In the genomic region with DNA sequence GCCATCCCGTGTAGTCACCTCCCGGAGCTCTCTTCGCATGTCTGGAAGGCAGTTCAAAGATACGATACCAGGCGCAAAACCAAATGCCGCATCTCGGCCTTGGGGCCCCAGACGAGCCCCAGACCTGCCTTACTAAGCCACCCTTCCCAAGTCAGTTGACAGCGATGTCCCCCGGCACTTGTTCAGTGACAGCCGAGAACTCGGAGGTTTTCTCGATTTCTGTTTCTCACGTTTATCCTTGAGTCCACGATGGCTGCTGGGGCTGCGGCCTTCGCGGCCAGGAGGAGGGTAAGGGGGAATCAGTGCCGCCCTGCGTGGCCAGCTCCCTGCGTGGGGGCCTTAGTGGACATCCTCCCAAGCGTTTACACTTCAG, we compare ENCODE assay signal across 17 cellular contexts. TPM values are rescaled to one million over a fixed set of nuclear protein-coding genes. Genes with fewer than 3 reads are reported as not detected.
DNase-seq lines count a peak whose midpoint lies in the region; ATAC-seq and TF ChIP-seq lines count a peak whose summit lies in the region.
"Had no signal": no experiment of that assay in that cellular context is flagged by ENCODE, and none has a peak within 500 bp of the region (broad histone marks: within the 10 kb centered on the region; RNA-seq: fewer than 3 reads in every experiment).

No MANE protein-coding gene starts in this region.

- 94% methylated on average over 22 of the region's 22 CpGs for WGBS in SK-N-SH (ENCODE audit: low lambda C conversion rate)

- H3K4me1 ChIP-seq in foreskin keratinocyte, result peaks cover 29% of the 10 kb centered on the region
- H3K4me1 ChIP-seq in upper lobe of right lung, result peaks cover 19% of the 10 kb centered on the region
- H3K4me1 ChIP-seq in naive thymus-derived CD4-positive, alpha-beta T cell (ENCODE audit: control insufficient read depth in 2 of 2, insufficient read depth in 2 of 2, low read length in 2 of 2), result peaks cover 2 to 21% of the 10 kb centered on the region in 2 donors
- peaks cover 0 to 6% of the 10 kb centered on the region in 2 experiments; a peak in 1 of 4 replicates for H3K4me1 ChIP-seq in SK-N-SH (ENCODE audit: control insufficient read depth in 1 of 2, insufficient read depth in 2 of 2, low read depth in 1 of 2, low read length in 1 of 2)

- no peak for DNase-seq in activated CD4-positive, alpha-beta memory T cell treated with anti-CD3 and anti-CD28 coated beads, Interleukin-2, amount 10 ng/mL, durations not matched to agents 7 days and 5 days
- DNase-seq in activated CD4-positive, alpha-beta memory T cell treated with anti-CD3 and anti-CD28 coated beads for 36 hours, result no peak
- DNase-seq in RWPE1 (ENCODE audit: low spot score) (no peak), foreskin keratinocyte (no peak), posterior vena cava (ENCODE audit: low spot score) (peak; percentile 80), upper lobe of right lung (no peak), SK-N-SH (no peak)
- DNase-seq in naive thymus-derived CD4-positive, alpha-beta T cell, result no peak
- DNase-seq: activated CD4-positive, alpha-beta T cell treated with anti-CD3 and anti-CD28 coated beads for 4 hours; dermis blood vessel endothelial cell; erythroblast; NCI-H1105 treated with DMSO at 0.1 percent for 48 hours; NCI-H526; small intestine; stimulated activated CD8-positive, alpha-beta memory T cell treated with anti-CD3 and anti-CD28 coated beads, Interleukin-4, amount 100 ng/mL, for 48 hours; testis had no signal

- H3K36me3 Mint-ChIP-seq in activated CD4-positive, alpha-beta memory T cell treated with anti-CD3 and anti-CD28 coated beads, Interleukin-2, amount 10 ng/mL, durations not matched to agents 7 days and 5 days (ENCODE audit: low read depth), result peaks cover 49% of the 10 kb centered on the region
- peaks cover 9% of the 10 kb centered on the region for H3K36me3 Mint-ChIP-seq in activated CD4-positive, alpha-beta memory T cell treated with anti-CD3 and anti-CD28 coated beads for 36 hours
- peaks cover 0 to 38% (median 17%) of the 10 kb centered on the region in 5 donors for H3K36me3 Mint-ChIP-seq in naive thymus-derived CD4-positive, alpha-beta T cell

- no peak for TF ChIP-seq CTCF in RWPE1 (conservative IDR thresholded peaks at IDR 0.05; ENCODE audit: low read depth)
- TF ChIP-seq CTCF in foreskin keratinocyte (conservative IDR thresholded peaks at IDR 0.05), result no peak
- no peak for TF ChIP-seq CTCF in upper lobe of right lung (IDR thresholded peaks at IDR 0.05)
- no peak for TF ChIP-seq CTCF in SK-N-SH (IDR thresholded peaks at IDR 0.05)

- no peaks in the 10 kb centered on the region for H3K27me3 ChIP-seq in foreskin keratinocyte
- H3K27me3 ChIP-seq in upper lobe of right lung, result no peaks in the 10 kb centered on the region
- no peaks in the 10 kb centered on the region for H3K27me3 ChIP-seq in naive thymus-derived CD4-positive, alpha-beta T cell (ENCODE audit: control insufficient read depth in 2 of 2, insufficient read depth in 2 of 2, low read length in 2 of 2)
- no peaks in the 10 kb centered on the region for H3K27me3 ChIP-seq in SK-N-SH (ENCODE audit: insufficient read depth)
- H3K27me3 ChIP-seq: testis had no signal

- peaks cover 4% of the 10 kb centered on the region for H3F3A ChIP-seq in SK-N-SH (replicated peaks; ENCODE audit: insufficient read depth)

- peaks cover 91% of the 10 kb centered on the region for H3K79me2 ChIP-seq in SK-N-SH (ENCODE audit: insufficient read depth)

- H3K4me2 ChIP-seq in SK-N-SH, result no peak overlapping the region

- TF ChIP-seq EP300 in SK-N-SH (IDR thresholded peaks at IDR 0.05; ENCODE audit: borderline replicate concordance in 1 of 2, low read depth in 1 of 2, low read length in 1 of 2), result no peak

- no peak for TF ChIP-seq RAD21 in SK-N-SH (IDR thresholded peaks at IDR 0.05; ENCODE audit: low read length)

- H3K27me3 Mint-ChIP-seq in activated CD4-positive, alpha-beta memory T cell treated with anti-CD3 and anti-CD28 coated beads, Interleukin-2, amount 10 ng/mL, durations not matched to agents 7 days and 5 days, result no peaks in the 10 kb centered on the region
- H3K27me3 Mint-ChIP-seq in activated CD4-positive, alpha-beta memory T cell treated with anti-CD3 and anti-CD28 coated beads for 36 hours, result no peaks in the 10 kb centered on the region
- H3K27me3 Mint-ChIP-seq in naive thymus-derived CD4-positive, alpha-beta T cell, result no peaks in the 10 kb centered on the region
- H3K27me3 Mint-ChIP-seq: B cell had no signal

- ATAC-seq in foreskin keratinocyte, result no peak
- no peak for ATAC-seq in upper lobe of right lung
- ATAC-seq in naive thymus-derived CD4-positive, alpha-beta T cell, result no peak

- no peak overlapping the region for H2AFZ ChIP-seq in SK-N-SH (ENCODE audit: low read depth)

- H3K4me3 ChIP-seq in upper lobe of right lung (no peak overlapping the region), SK-N-SH (ENCODE audit: low read depth in 2 of 2, low read length in 1 of 2) (no peak overlapping the region)
- H3K4me3 ChIP-seq in naive thymus-derived CD4-positive, alpha-beta T cell (ENCODE audit: low read length), result no peak overlapping the region
- H3K4me3 ChIP-seq: testis had no signal

- no peaks in the 10 kb centered on the region for H3K9me2 ChIP-seq in SK-N-SH

- intact Hi-C loops in activated CD4-positive, alpha-beta memory T cell treated with anti-CD3 and anti-CD28 coated beads for 36 hours (cut with micrococcal nuclease), result no loop called here
- intact Hi-C loops in posterior vena cava (cut with DNase I) (no loop called here), upper lobe of right lung (cut with DNase I) (no loop called here)
- intact Hi-C loops in naive thymus-derived CD4-positive, alpha-beta T cell (cut with micrococcal nuclease), result no loop called here

- no peak overlapping the region for H3K9ac ChIP-seq in SK-N-SH

- POLR2A ChIA-PET in activated CD4-positive, alpha-beta memory T cell treated with anti-CD3 and anti-CD28 coated beads, Interleukin-2, amount 10 ng/mL, durations not matched to agents 7 days and 5 days (lab: Charles Lee), result no interaction called here
- POLR2A ChIA-PET in activated CD4-positive, alpha-beta memory T cell treated with anti-CD3 and anti-CD28 coated beads for 36 hours (lab: Charles Lee), result interaction anchor here (1.1 kb wide), 1 partner anchor 12 kb away, joined by 3 read pairs; no protein-coding TSS in a partner anchor
- POLR2A ChIA-PET in RWPE1 (lab: Yijun Ruan, JAX; ENCODE audit: low non-redundant PET), result no interaction called here
- POLR2A ChIA-PET in naive thymus-derived CD4-positive, alpha-beta T cell (lab: Charles Lee), result no interaction called here
- POLR2A ChIA-PET in SK-N-SH (lab: Yijun Ruan, JAX), result no interaction called here

- H3K27ac Mint-ChIP-seq in activated CD4-positive, alpha-beta memory T cell treated with anti-CD3 and anti-CD28 coated beads, Interleukin-2, amount 10 ng/mL, durations not matched to agents 7 days and 5 days, result peak overlapping the region; percentile 10
- no peak overlapping the region for H3K27ac Mint-ChIP-seq in activated CD4-positive, alpha-beta memory T cell treated with anti-CD3 and anti-CD28 coated beads for 36 hours
- no peak overlapping the region for H3K27ac Mint-ChIP-seq in naive thymus-derived CD4-positive, alpha-beta T cell
- H3K27ac Mint-ChIP-seq: B cell had no signal

- CTCF ChIA-PET in activated CD4-positive, alpha-beta memory T cell treated with anti-CD3 and anti-CD28 coated beads, Interleukin-2, amount 10 ng/mL, durations not matched to agents 7 days and 5 days (lab: Charles Lee), result no interaction called here
- CTCF ChIA-PET in activated CD4-positive, alpha-beta memory T cell treated with anti-CD3 and anti-CD28 coated beads for 36 hours (lab: Charles Lee), result no interaction called here
- CTCF ChIA-PET in RWPE1 (lab: Yijun Ruan, JAX), result no interaction called here
- CTCF ChIA-PET in naive thymus-derived CD4-positive, alpha-beta T cell (lab: Charles Lee), result interaction anchor here (0.5 kb wide), 1 partner anchor 80 kb away, joined by 3 read pairs; no protein-coding TSS in a partner anchor
- CTCF ChIA-PET in SK-N-SH (lab: Yijun Ruan, JAX), result no interaction called here

- H3K36me3 ChIP-seq in upper lobe of right lung, result peaks cover 36% of the 10 kb centered on the region
- H3K36me3 ChIP-seq in naive thymus-derived CD4-positive, alpha-beta T cell (ENCODE audit: control insufficient read depth in 2 of 3, insufficient read depth in 3 of 3, low read length in 3 of 3), result peaks cover 0 to 51% (median 0%) of the 10 kb centered on the region in 3 experiments
- H3K36me3 ChIP-seq in SK-N-SH (replicated peaks in 1 of 2; ENCODE audit: control insufficient read depth in 1 of 2, insufficient read depth in 2 of 2, low read length in 1 of 2), result peaks cover 4 to 24% of the 10 kb centered on the region in 2 experiments

- H3K27ac ChIP-seq in RWPE1 (peak overlapping the region; percentile 98), foreskin keratinocyte (peak overlapping the region; percentile 85), upper lobe of right lung (no peak overlapping the region), SK-N-SH (ENCODE audit: low read depth in 2 of 2, low read length in 1 of 2) (no peak overlapping the region)
- no peak overlapping the region for H3K27ac ChIP-seq in naive thymus-derived CD4-positive, alpha-beta T cell (ENCODE audit: low read depth, low read length)
- H3K27ac ChIP-seq: testis had no signal

- H4K20me1 ChIP-seq in SK-N-SH (ENCODE audit: insufficient read depth), result peaks cover 81% of the 10 kb centered on the region

- H3K9me3 Mint-ChIP-seq in activated CD4-positive, alpha-beta memory T cell treated with anti-CD3 and anti-CD28 coated beads, Interleukin-2, amount 10 ng/mL, durations not matched to agents 7 days and 5 days, result no peaks in the 10 kb centered on the region
- H3K9me3 Mint-ChIP-seq in activated CD4-positive, alpha-beta memory T cell treated with anti-CD3 and anti-CD28 coated beads for 36 hours, result no peaks in the 10 kb centered on the region
- no peaks in the 10 kb centered on the region for H3K9me3 Mint-ChIP-seq in naive thymus-derived CD4-positive, alpha-beta T cell

- H3K4me3 Mint-ChIP-seq in activated CD4-positive, alpha-beta memory T cell treated with anti-CD3 and anti-CD28 coated beads, Interleukin-2, amount 10 ng/mL, durations not matched to agents 7 days and 5 days, result no peak overlapping the region
- H3K4me3 Mint-ChIP-seq in activated CD4-positive, alpha-beta memory T cell treated with anti-CD3 and anti-CD28 coated beads for 36 hours, result no peak overlapping the region
- peak overlapping the region in 1 of 10 donors; percentile 72 for H3K4me3 Mint-ChIP-seq in naive thymus-derived CD4-positive, alpha-beta T cell
- H3K4me3 Mint-ChIP-seq: B cell had no signal

- H3K9me3 ChIP-seq in upper lobe of right lung (no peaks in the 10 kb centered on the region), SK-N-SH (no peaks in the 10 kb centered on the region)
- no peaks in the 10 kb centered on the region for H3K9me3 ChIP-seq in naive thymus-derived CD4-positive, alpha-beta T cell (ENCODE audit: control insufficient read depth in 2 of 3, low read length in 3 of 3)
- H3K9me3 ChIP-seq: testis had no signal

- H3K4me1 Mint-ChIP-seq in activated CD4-positive, alpha-beta memory T cell treated with anti-CD3 and anti-CD28 coated beads, Interleukin-2, amount 10 ng/mL, durations not matched to agents 7 days and 5 days, result peaks cover 53% of the 10 kb centered on the region
- H3K4me1 Mint-ChIP-seq in activated CD4-positive, alpha-beta memory T cell treated with anti-CD3 and anti-CD28 coated beads for 36 hours (ENCODE audit: low read depth), result peaks cover 62% of the 10 kb centered on the region
- peaks cover 30 to 82% (median 66%) of the 10 kb centered on the region in 7 donors for H3K4me1 Mint-ChIP-seq in naive thymus-derived CD4-positive, alpha-beta T cell

RNA-seq across cellular contexts. Expression of a gene that starts 7.3 kb away (rescaled TPM):
- 10 to 100 TPM; 61.6 to 64.1 TPM for total RNA-seq in activated CD4-positive, alpha-beta memory T cell treated with anti-CD3 and anti-CD28 coated beads, Interleukin-2, amount 10 ng/mL, durations not matched to agents 7 days and 5 days
- 10 to 100 TPM; 47.3 to 50.3 TPM for total RNA-seq in activated CD4-positive, alpha-beta memory T cell treated with anti-CD3 and anti-CD28 coated beads for 36 hours
- total RNA-seq in foreskin keratinocyte, result 80.6 and 86.1 TPM in 2 replicates
- 61.4 and 70.2 TPM in 2 replicates for polyA plus RNA-seq in foreskin keratinocyte
- total RNA-seq in posterior vena cava, result 10 to 100 TPM; 37.5 to 43.7 TPM
- total RNA-seq in upper lobe of right lung, result 63.2 TPM
- 10 to 100 TPM; 56.2 to 92.2 (median 79.4) TPM for total RNA-seq in naive thymus-derived CD4-positive, alpha-beta T cell
- polyA plus RNA-seq in naive thymus-derived CD4-positive, alpha-beta T cell, result 10 to 100 TPM; 45.3 to 88.5 TPM
- polyA plus RNA-seq in SK-N-SH (2012; rRNA removed), result 123 and 128 TPM in 2 replicates
- 64.4 and 85.4 TPM in 2 replicates for polyA plus RNA-seq in SK-N-SH (2012; cell fraction: cytosol; rRNA removed)
- 196 and 274 TPM in 2 replicates for polyA plus RNA-seq in SK-N-SH (2012; cell fraction: nucleus; rRNA removed)

RNA-seq across cellular contexts. Expression of a gene that starts 48.1 kb away (rescaled TPM):
- total RNA-seq in activated CD4-positive, alpha-beta memory T cell treated with anti-CD3 and anti-CD28 coated beads, Interleukin-2, amount 10 ng/mL, durations not matched to agents 7 days and 5 days, result 100 to 1,000 TPM; 209 to 221 TPM
- 100 to 1,000 TPM; 154 to 162 TPM for total RNA-seq in activated CD4-positive, alpha-beta memory T cell treated with anti-CD3 and anti-CD28 coated beads for 36 hours
- 106 and 114 TPM in 2 replicates for total RNA-seq in foreskin keratinocyte
- polyA plus RNA-seq in foreskin keratinocyte, result 69.9 and 73.0 TPM in 2 replicates
- 100 to 1,000 TPM; 109 to 113 TPM for total RNA-seq in posterior vena cava
- 169 TPM for total RNA-seq in upper lobe of right lung
- 100 to 1,000 TPM; 177 to 233 (median 200) TPM for total RNA-seq in naive thymus-derived CD4-positive, alpha-beta T cell
- 10 to 100 TPM; 57.2 to 79.2 TPM for polyA plus RNA-seq in naive thymus-derived CD4-positive, alpha-beta T cell
- 158 and 183 TPM in 2 replicates for polyA plus RNA-seq in SK-N-SH (2012; rRNA removed)
- polyA plus RNA-seq in SK-N-SH (2012; cell fraction: cytosol; rRNA removed), result 73.8 and 122 TPM in 2 replicates
- 419 and 467 TPM in 2 replicates for polyA plus RNA-seq in SK-N-SH (2012; cell fraction: nucleus; rRNA removed)

RNA-seq across cellular contexts. Expression of a gene that starts 50.0 kb away (rescaled TPM):
- 10 to 100 TPM; 22.2 to 22.3 TPM for total RNA-seq in activated CD4-positive, alpha-beta memory T cell treated with anti-CD3 and anti-CD28 coated beads, Interleukin-2, amount 10 ng/mL, durations not matched to agents 7 days and 5 days
- 10 to 100 TPM; 20.2 to 21.5 TPM for total RNA-seq in activated CD4-positive, alpha-beta memory T cell treated with anti-CD3 and anti-CD28 coated beads for 36 hours
- 6.5 and 7.4 TPM in 2 replicates for total RNA-seq in foreskin keratinocyte
- polyA plus RNA-seq in foreskin keratinocyte, result 2.6 and 3.3 TPM in 2 replicates
- 10 to 100 TPM; 14.3 to 14.7 TPM for total RNA-seq in posterior vena cava
- 28.3 TPM for total RNA-seq in upper lobe of right lung
- total RNA-seq in naive thymus-derived CD4-positive, alpha-beta T cell, result 10 to 100 TPM; 29.5 to 44.1 (median 39.7) TPM
- 1 to 10 TPM; 3.2 to 9.1 TPM for polyA plus RNA-seq in naive thymus-derived CD4-positive, alpha-beta T cell
- polyA plus RNA-seq in SK-N-SH (2012; rRNA removed), result 14.5 and 14.9 TPM in 2 replicates
- polyA plus RNA-seq in SK-N-SH (2012; cell fraction: cytosol; rRNA removed), result 5.2 and 6.2 TPM in 2 replicates
- 74.4 and 110 TPM in 2 replicates for polyA plus RNA-seq in SK-N-SH (2012; cell fraction: nucleus; rRNA removed)

Comparison
In these comparisons a context has a peak if more than half of its experiments do, and no peak if none do; other contexts are left out.
1. H3K27ac ChIP-seq: peak in RWPE1 (single experiment) and foreskin keratinocyte (single experiment); none in upper lobe of right lung (single experiment), naive thymus-derived CD4-positive, alpha-beta T cell (single experiment) and SK-N-SH (0 of 2).